Comparison of ENCODE assay signal across 9 cellular contexts in genomic region chr9:106892632-106893031, GRCh38. TPM values are rescaled to one million over a fixed set of nuclear protein-coding genes. Genes with fewer than 3 reads are reported as not detected.
DNase-seq lines count a peak whose midpoint lies in the region; ATAC-seq and TF ChIP-seq lines count a peak whose summit lies in the region.
"Had no signal": no experiment of that assay in that cellular context is flagged by ENCODE, and none has a peak within 500 bp of the region (broad histone marks: within the 10 kb centered on the region; RNA-seq: fewer than 3 reads in every experiment).

No MANE protein-coding gene starts in this region.

- no peaks in the 10 kb centered on the region for H3K36me3 Mint-ChIP-seq in natural killer cell

- no peaks in the 10 kb centered on the region for H3K9me3 ChIP-seq in esophagus squamous epithelium
- H3K9me3 ChIP-seq in mucosa of descending colon, result no peaks in the 10 kb centered on the region
- H3K9me3 ChIP-seq in testis, result no peaks in the 10 kb centered on the region

- H3K4me3 ChIP-seq in AG09309 (ENCODE audit: control insufficient read depth, low read depth, low read length) (no peak overlapping the region), esophagus squamous epithelium (no peak overlapping the region), mucosa of descending colon (no peak overlapping the region), testis (no peak overlapping the region)

- H3K27me3 Mint-ChIP-seq in natural killer cell (ENCODE audit: low read depth in 2 of 2), result no peaks in the 10 kb centered on the region

- DNase-seq in AG09309 (ENCODE audit: low read depth), result peak; percentile 84
- DNase-seq in NCI-H69 (lab: John Stamatoyannopoulos, UW), result peak; percentile 20
- no peak for DNase-seq in esophagus squamous epithelium (lab: John Stamatoyannopoulos, UW)
- DNase-seq in mucosa of descending colon, result no peak
- DNase-seq in testis, result no peak
- DNase-seq in natural killer cell, result no peak
- DNase-seq: DMS79 had no signal

- TF ChIP-seq POLR2A in esophagus squamous epithelium (IDR thresholded peaks at IDR 0.05) (no peak), testis (IDR thresholded peaks at IDR 0.05) (no peak)

- intact Hi-C loops in esophagus squamous epithelium (cut with DNase I), result no loop called here
- intact Hi-C loops in mucosa of descending colon (cut with DNase I, micrococcal nuclease), result no loop called here
- intact Hi-C loops in testis (cut with DNase I; ENCODE audit: low total_unique reads), result no loop called here
- intact Hi-C loops in natural killer cell (cut with micrococcal nuclease), result no loop called here

- TF ChIP-seq CTCF in AG09309 (IDR thresholded peaks at IDR 0.05; ENCODE audit: control insufficient read depth, insufficient read depth, low read depth, low read length, missing control alignments) (no peak), esophagus squamous epithelium (IDR thresholded peaks at IDR 0.05) (no peak), mucosa of descending colon (IDR thresholded peaks at IDR 0.05) (no peak), testis (IDR thresholded peaks at IDR 0.05) (no peak), natural killer cell (IDR thresholded peaks at IDR 0.05) (no peak)

- H3K4me1 ChIP-seq in esophagus squamous epithelium (peaks cover 0 to 65% (median 17%) of the 10 kb centered on the region in 3 donors), mucosa of descending colon (ENCODE audit: low read depth) (no peaks in the 10 kb centered on the region), testis (peaks cover 3% of the 10 kb centered on the region)

- H3K9me3 Mint-ChIP-seq in natural killer cell, result no peaks in the 10 kb centered on the region

- H3K27ac ChIP-seq in esophagus squamous epithelium, result peak overlapping the region in 3 of 4 donors; percentile 17 to 49 (median 28)
- no peak overlapping the region for H3K27ac ChIP-seq in testis

- ATAC-seq in mucosa of descending colon, result peak; percentile 65
- ATAC-seq in GM21786 (IDR thresholded peaks at IDR 0.05; ENCODE audit: unreplicated experiment), result no peak
- no peak for ATAC-seq in HG03139 (IDR thresholded peaks at IDR 0.05; ENCODE audit: unreplicated experiment)
- ATAC-seq in natural killer cell, result no peak

- no peak overlapping the region for H3K4me3 Mint-ChIP-seq in natural killer cell

- H3K36me3 ChIP-seq in esophagus squamous epithelium (no peaks in the 10 kb centered on the region), mucosa of descending colon (ENCODE audit: low read depth) (no peaks in the 10 kb centered on the region), testis (ENCODE audit: low read depth, missing control alignments) (no peaks in the 10 kb centered on the region)

- no peaks in the 10 kb centered on the region for H3K4me1 Mint-ChIP-seq in natural killer cell

- H3K27ac Mint-ChIP-seq in natural killer cell, result no peak overlapping the region

- WGBS in esophagus squamous epithelium, 2 donors, result 42 to 60% methylated on average over 4 of the region's 4 CpGs
- 65 to 84% methylated on average over 4 of the region's 4 CpGs for WGBS in testis, 2 donors

- H3K27me3 ChIP-seq in esophagus squamous epithelium, result no peaks in the 10 kb centered on the region
- no peaks in the 10 kb centered on the region for H3K27me3 ChIP-seq in testis

RNA-seq across cellular contexts. Expression of gene ZNF462, which starts 29.7 kb away (rescaled TPM):
- total RNA-seq in esophagus squamous epithelium (10 to 100 TPM; 17.8 to 22.3 (median 21.4) TPM), mucosa of descending colon (10 to 100 TPM; 34.8 to 54.7 (median 48.7) TPM), testis (10 to 100 TPM; 53.2 to 61.6 TPM), natural killer cell (under 1 TPM; 0.33 to 0.93 (median 0.35) TPM)
- 31.5 TPM for polyA plus RNA-seq in testis (ENCODE audit: insufficient read depth, low read depth, low replicate concordance)

Comparison
In these comparisons a context has a peak if more than half of its experiments do, and no peak if none do; other contexts are left out.
1. DNase-seq: peak in AG09309 (single experiment) and NCI-H69 (single experiment); none in esophagus squamous epithelium (single experiment), mucosa of descending colon (0 of 3), testis (single experiment) and natural killer cell (single experiment).
2. H3K27ac ChIP-seq: peak in esophagus squamous epithelium (3 of 4); none in testis (0 of 2).
3. RNA of gene ZNF462, which starts 29.7 kb away (total RNA-seq): 53.2 to 61.6 TPM in testis, 34.8 to 54.7 TPM in mucosa of descending colon and 17.8 to 22.3 TPM in esophagus squamous epithelium; 0.33 to 0.93 TPM in natural killer cell; every median in the first group is over 4 times any median in the second.